ENCODE assay signal across 3 cellular contexts in genomic region chr4:106301393-106302084, GRCh38.
A peak's percentile ranks its signal among the peaks of the same experiment; 100 is the strongest.
TF ChIP-seq lines count a peak whose summit lies in the region.

No MANE protein-coding gene starts in this region.

TF ChIP-seq in SK-N-SH treated with all-trans-retinoic acid at 6 μM for 48 hours, 23 proteins besides CTCF, POLR2A, EP300 and RAD21:
- TF ChIP-seq TCF4 (CRISPR knock-in tag; IDR thresholded peaks at IDR 0.05; ENCODE audit: borderline replicate concordance) (no peak), ISL1 (CRISPR knock-in tag; IDR thresholded peaks at IDR 0.05) (peak; percentile 55), CSRNP3 (CRISPR knock-in tag; IDR thresholded peaks at IDR 0.05) (no peak)

TF ChIP-seq in SK-N-SH, 30 proteins besides CTCF, POLR2A, EP300 and RAD21:
- TF ChIP-seq MAX (IDR thresholded peaks at IDR 0.05; ENCODE audit: low read depth): no peak
- TF ChIP-seq PBX3 (IDR thresholded peaks at IDR 0.05): no peak
- TF ChIP-seq MXI1 (IDR thresholded peaks at IDR 0.05; ENCODE audit: low read depth, low read length): no peak
- no peak for TF ChIP-seq IRF3 (IDR thresholded peaks at IDR 0.05; ENCODE audit: low read depth, low read length)
- TF ChIP-seq TCF12 (IDR thresholded peaks at IDR 0.05): no peak
- TF ChIP-seq SMC3 (IDR thresholded peaks at IDR 0.05; ENCODE audit: low read depth, low read length): no peak
- no peak for TF ChIP-seq EZH2phosphoT487 (IDR thresholded peaks at IDR 0.05; ENCODE audit: borderline replicate concordance, low read depth)
- TF ChIP-seq TEAD4 (IDR thresholded peaks at IDR 0.05; ENCODE audit: borderline replicate concordance, insufficient read depth): no peak
- no peak for TF ChIP-seq YY1 (IDR thresholded peaks at IDR 0.05; ENCODE audit: low read depth)
- TF ChIP-seq JUND (IDR thresholded peaks at IDR 0.05): no peak
- no peak for TF ChIP-seq RCOR1 (IDR thresholded peaks at IDR 0.05; ENCODE audit: low read length)
- no peak for TF ChIP-seq RFX5 (IDR thresholded peaks at IDR 0.05; ENCODE audit: low read length)

TF ChIP-seq in WTC11, 78 proteins besides CTCF, POLR2A, EP300 and RAD21:
- TF ChIP-seq TEAD1 (CRISPR knock-in tag; IDR thresholded peaks at IDR 0.05) (no peak), FOXP1 (CRISPR knock-in tag; IDR thresholded peaks at IDR 0.05; ENCODE audit: borderline replicate concordance) (no peak), MYBL2 (CRISPR knock-in tag; IDR thresholded peaks at IDR 0.05) (no peak), SMAD3 (CRISPR knock-in tag; IDR thresholded peaks at IDR 0.05; ENCODE audit: borderline replicate concordance) (no peak)
